21 cellular contexts compared by ENCODE assay signal in the genomic region with DNA sequence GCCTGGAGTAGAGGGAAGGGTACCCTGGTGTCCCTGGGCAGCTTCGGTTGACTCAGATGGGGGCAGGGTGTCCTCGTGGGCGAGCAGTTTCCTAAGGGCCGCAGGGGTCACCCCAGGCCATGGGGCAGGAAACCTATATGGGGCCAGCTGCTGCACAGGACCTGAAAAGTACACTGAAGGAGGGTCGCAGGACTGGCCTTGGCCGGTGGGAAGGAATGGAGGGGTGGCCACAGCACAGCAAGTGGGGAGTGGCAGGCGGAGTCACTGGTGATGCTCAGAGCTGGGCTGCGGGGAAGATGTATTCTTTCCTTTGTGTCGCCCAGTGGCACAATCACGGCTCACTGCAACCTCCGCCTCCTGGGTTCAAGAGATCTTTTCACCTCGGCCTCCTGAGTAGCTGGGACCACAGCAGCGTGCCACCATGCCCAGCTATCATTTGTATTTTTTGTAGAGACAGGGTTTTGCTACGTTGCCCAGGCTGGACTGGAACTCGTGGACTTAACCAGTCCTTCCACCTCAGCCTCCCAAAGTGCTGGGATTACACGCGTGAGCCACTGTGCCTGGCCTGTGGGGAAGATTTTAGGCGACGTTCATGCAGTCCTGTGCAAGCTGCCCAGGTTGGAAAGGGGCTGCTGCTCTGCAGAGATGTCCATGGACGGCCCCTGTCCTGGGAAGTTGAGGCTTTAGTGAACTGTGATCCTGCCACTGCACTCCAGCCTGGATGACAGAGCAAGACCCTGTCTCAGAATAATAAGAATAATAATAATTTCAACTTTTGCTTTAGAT. TPM values are rescaled to one million over a fixed set of nuclear protein-coding genes. Genes with fewer than 3 reads are reported as not detected.
DNase-seq lines count a peak whose midpoint lies in the region; ATAC-seq and TF ChIP-seq lines count a peak whose summit lies in the region.
"Had no signal": no experiment of that assay in that cellular context is flagged by ENCODE, and none has a peak within 500 bp of the region (broad histone marks: within the 10 kb centered on the region; RNA-seq: fewer than 3 reads in every experiment).

No MANE protein-coding gene starts in this region.

- intact Hi-C loops in natural killer cell (cut with micrococcal nuclease): no loop called here

- no peaks in the 10 kb centered on the region for H3K4me1 Mint-ChIP-seq in natural killer cell treated with Interleukin-12 subunit alpha and Interleukin-12 subunit beta and Interleukin-15 and Interleukin-18, amount 100 ng/mL, for 72 hours (ENCODE audit: low read depth in 2 of 2)
- no peaks in the 10 kb centered on the region for H3K4me1 Mint-ChIP-seq in natural killer cell
- H3K4me1 Mint-ChIP-seq: CD4-positive, alpha-beta memory T cell had no signal

- no peak for TF ChIP-seq CTCF in natural killer cell (IDR thresholded peaks at IDR 0.05)

- H3K27me3 Mint-ChIP-seq in natural killer cell treated with Interleukin-12 subunit alpha and Interleukin-12 subunit beta and Interleukin-15 and Interleukin-18, amount 100 ng/mL, for 72 hours: no peaks in the 10 kb centered on the region
- H3K27me3 Mint-ChIP-seq in natural killer cell (ENCODE audit: low read depth in 2 of 2): no peaks in the 10 kb centered on the region
- H3K27me3 Mint-ChIP-seq: CD4-positive, alpha-beta memory T cell had no signal

- H3K27ac Mint-ChIP-seq in natural killer cell treated with Interleukin-12 subunit alpha and Interleukin-12 subunit beta and Interleukin-15 and Interleukin-18, amount 100 ng/mL, for 72 hours: no peak overlapping the region
- no peak overlapping the region for H3K27ac Mint-ChIP-seq in natural killer cell
- H3K27ac Mint-ChIP-seq: CD4-positive, alpha-beta memory T cell had no signal

- H3K36me3 Mint-ChIP-seq in natural killer cell treated with Interleukin-12 subunit alpha and Interleukin-12 subunit beta and Interleukin-15 and Interleukin-18, amount 100 ng/mL, for 72 hours: no peaks in the 10 kb centered on the region
- H3K36me3 Mint-ChIP-seq in natural killer cell: no peaks in the 10 kb centered on the region

- ATAC-seq in natural killer cell treated with Interleukin-12 subunit alpha and Interleukin-12 subunit beta and Interleukin-15 and Interleukin-18, amount 100 ng/mL, for 72 hours: peak; percentile 24 to 37
- ATAC-seq in natural killer cell: no peak
- ATAC-seq in left lobe of liver: peak; percentile 14
- ATAC-seq in GM19397 (IDR thresholded peaks at IDR 0.05; ENCODE audit: unreplicated experiment): no peak

- no peaks in the 10 kb centered on the region for H3K9me3 Mint-ChIP-seq in natural killer cell treated with Interleukin-12 subunit alpha and Interleukin-12 subunit beta and Interleukin-15 and Interleukin-18, amount 100 ng/mL, for 72 hours
- no peaks in the 10 kb centered on the region for H3K9me3 Mint-ChIP-seq in natural killer cell
- H3K9me3 Mint-ChIP-seq: CD4-positive, alpha-beta memory T cell had no signal

- DNase-seq in DMS53 (lab: John Stamatoyannopoulos, UW) (peak; percentile 7), DMS53 treated with DMSO at 0.1 percent for 48 hours (lab: John Stamatoyannopoulos, UW; ENCODE audit: unreplicated experiment) (no peak), natural killer cell (no peak), left lobe of liver (ENCODE audit: low spot score) (no peak), dermis blood vessel endothelial cell (no peak)
- DNase-seq in natural killer cell treated with Interleukin-12 subunit alpha and Interleukin-12 subunit beta and Interleukin-15 and Interleukin-18, amount 100 ng/mL, for 72 hours (ENCODE audit: low spot score): no peak
- no peak for DNase-seq in stimulated activated CD4-positive, alpha-beta T cell treated with anti-CD3 and anti-CD28 coated beads, Interleukin-2, amount 100 ng/mL, for 48 hours
- DNase-seq: Caco-2; CD4-positive, alpha-beta memory T cell; DMS 273 treated with DMSO at 0.1 percent for 48 hours; GDM1; MG63; NCI-H1417; NCI-H1694 treated with DMSO at 0.1 percent for 48 hours; NCI-H2081 treated with DMSO at 0.1 percent for 48 hours; NCI-H2171 treated with DMSO at 0.1 percent for 48 hours; NCI-H524 treated with DMSO at 0.1 percent for 48 hours; NCI-H82; Peyer's patch had no signal

- no peak overlapping the region for H3K4me3 Mint-ChIP-seq in natural killer cell treated with Interleukin-12 subunit alpha and Interleukin-12 subunit beta and Interleukin-15 and Interleukin-18, amount 100 ng/mL, for 72 hours
- no peak overlapping the region for H3K4me3 Mint-ChIP-seq in natural killer cell

RNA-seq across cellular contexts. Expression of gene EFCAB12, which starts 57.2 kb away (rescaled TPM):
- 1 to 10 TPM; 1.0 to 2.3 TPM for total RNA-seq in natural killer cell treated with Interleukin-12 subunit alpha and Interleukin-12 subunit beta and Interleukin-15 and Interleukin-18, amount 100 ng/mL, for 72 hours
- 1 to 10 TPM in 2 of 3 donors, under 1 TPM in 1; 0.94 to 3.3 (median 1.4) TPM for total RNA-seq in natural killer cell
- total RNA-seq in left lobe of liver: 0.40 TPM
- not detected in 2 replicates for total RNA-seq in dermis blood vessel endothelial cell
- total RNA-seq: SJSA1 had no signal

Comparison
In these comparisons a context has a peak if more than half of its experiments do, and no peak if none do; other contexts are left out.
1. ATAC-seq: peak in natural killer cell treated with Interleukin-12 subunit alpha and Interleukin-12 subunit beta and Interleukin-15 and Interleukin-18, amount 100 ng/mL, for 72 hours (2 of 2) and left lobe of liver (single experiment); none in natural killer cell (0 of 3) and GM19397 (single experiment).